8 cellular contexts compared by ENCODE assay signal in genomic region chr6:119442776-119443184, GRCh38.
DNase-seq lines count a peak whose midpoint lies in the region; ATAC-seq and TF ChIP-seq lines count a peak whose summit lies in the region.

No MANE protein-coding gene starts in this region.

- H3K4me3 Mint-ChIP-seq in activated CD4-positive, alpha-beta memory T cell treated with anti-CD3 and anti-CD28 coated beads, Interleukin-2, amount 10 ng/mL, durations not matched to agents 7 days and 5 days = no peak overlapping the region
- no peak overlapping the region for H3K4me3 Mint-ChIP-seq in activated CD4-positive, alpha-beta memory T cell treated with anti-CD3 and anti-CD28 coated beads for 36 hours

- no peak for TF ChIP-seq POLR2A in testis (IDR thresholded peaks at IDR 0.05)

- peaks cover 6% of the 10 kb centered on the region for H3K4me1 ChIP-seq in testis

- peaks cover 39% of the 10 kb centered on the region for H3K4me1 Mint-ChIP-seq in activated CD4-positive, alpha-beta memory T cell treated with anti-CD3 and anti-CD28 coated beads, Interleukin-2, amount 10 ng/mL, durations not matched to agents 7 days and 5 days
- peaks cover 15% of the 10 kb centered on the region for H3K4me1 Mint-ChIP-seq in activated CD4-positive, alpha-beta memory T cell treated with anti-CD3 and anti-CD28 coated beads for 36 hours (ENCODE audit: low read depth)

- no peaks in the 10 kb centered on the region for H3K27me3 Mint-ChIP-seq in activated CD4-positive, alpha-beta memory T cell treated with anti-CD3 and anti-CD28 coated beads, Interleukin-2, amount 10 ng/mL, durations not matched to agents 7 days and 5 days
- H3K27me3 Mint-ChIP-seq in activated CD4-positive, alpha-beta memory T cell treated with anti-CD3 and anti-CD28 coated beads for 36 hours = no peaks in the 10 kb centered on the region

- H3K27me3 ChIP-seq in testis = no peaks in the 10 kb centered on the region

- H3K4me3 ChIP-seq in testis = no peak overlapping the region

- POLR2A ChIA-PET in activated CD4-positive, alpha-beta memory T cell treated with anti-CD3 and anti-CD28 coated beads, Interleukin-2, amount 10 ng/mL, durations not matched to agents 7 days and 5 days (lab: Charles Lee) = no interaction called here
- POLR2A ChIA-PET in activated CD4-positive, alpha-beta memory T cell treated with anti-CD3 and anti-CD28 coated beads for 36 hours (lab: Charles Lee) = no interaction called here

- no peaks in the 10 kb centered on the region for H3K36me3 ChIP-seq in testis (ENCODE audit: low read depth, missing control alignments)

- no peak for TF ChIP-seq CTCF in testis (IDR thresholded peaks at IDR 0.05)

- H3K9me3 Mint-ChIP-seq in activated CD4-positive, alpha-beta memory T cell treated with anti-CD3 and anti-CD28 coated beads, Interleukin-2, amount 10 ng/mL, durations not matched to agents 7 days and 5 days = peaks cover 5% of the 10 kb centered on the region
- H3K9me3 Mint-ChIP-seq in activated CD4-positive, alpha-beta memory T cell treated with anti-CD3 and anti-CD28 coated beads for 36 hours = no peaks in the 10 kb centered on the region

- no peak overlapping the region for H3K27ac ChIP-seq in testis

- H3K9me3 ChIP-seq in testis = no peaks in the 10 kb centered on the region

- peaks cover 11% of the 10 kb centered on the region for H3K36me3 Mint-ChIP-seq in activated CD4-positive, alpha-beta memory T cell treated with anti-CD3 and anti-CD28 coated beads, Interleukin-2, amount 10 ng/mL, durations not matched to agents 7 days and 5 days (ENCODE audit: low read depth)
- H3K36me3 Mint-ChIP-seq in activated CD4-positive, alpha-beta memory T cell treated with anti-CD3 and anti-CD28 coated beads for 36 hours = no peaks in the 10 kb centered on the region

- H3K27ac Mint-ChIP-seq in activated CD4-positive, alpha-beta memory T cell treated with anti-CD3 and anti-CD28 coated beads, Interleukin-2, amount 10 ng/mL, durations not matched to agents 7 days and 5 days = peak overlapping the region; percentile 28
- no peak overlapping the region for H3K27ac Mint-ChIP-seq in activated CD4-positive, alpha-beta memory T cell treated with anti-CD3 and anti-CD28 coated beads for 36 hours

- no peak for DNase-seq in activated CD4-positive, alpha-beta memory T cell treated with anti-CD3 and anti-CD28 coated beads, Interleukin-2, amount 10 ng/mL, durations not matched to agents 7 days and 5 days
- no peak for DNase-seq in activated CD4-positive, alpha-beta memory T cell treated with anti-CD3 and anti-CD28 coated beads for 36 hours
- DNase-seq in SHP77 treated with DMSO at 0.1 percent for 48 hours (lab: John Stamatoyannopoulos, UW) (peak; percentile 50), testis (peak; percentile 28), middle frontal gyrus (ENCODE audit: extremely low spot score, low spot score) (no peak), NCI-H146 treated with DMSO at 0.1 percent for 48 hours (lab: John Stamatoyannopoulos, UW; ENCODE audit: unreplicated experiment) (no peak), amniotic stem cell (lab: John Stamatoyannopoulos, UW) (no peak)

- CTCF ChIA-PET in activated CD4-positive, alpha-beta memory T cell treated with anti-CD3 and anti-CD28 coated beads, Interleukin-2, amount 10 ng/mL, durations not matched to agents 7 days and 5 days (lab: Charles Lee) = no interaction called here
- CTCF ChIA-PET in activated CD4-positive, alpha-beta memory T cell treated with anti-CD3 and anti-CD28 coated beads for 36 hours (lab: Charles Lee) = no interaction called here

- intact Hi-C loops in activated CD4-positive, alpha-beta memory T cell treated with anti-CD3 and anti-CD28 coated beads for 36 hours (cut with micrococcal nuclease) = no loop called here
- intact Hi-C loops in testis (cut with DNase I; ENCODE audit: low total_unique reads) = no loop called here

- peak; percentile 40 for ATAC-seq in HG02938 (IDR thresholded peaks at IDR 0.05; ENCODE audit: unreplicated experiment)

- 46 to 52% methylated on average over 9 of the region's 9 CpGs for WGBS in testis, 2 donors

Comparison
In these comparisons a context has a peak if more than half of its experiments do, and no peak if none do; other contexts are left out.
1. DNase-seq: peak in SHP77 treated with DMSO at 0.1 percent for 48 hours (single experiment) and testis (single experiment); none in activated CD4-positive, alpha-beta memory T cell treated with anti-CD3 and anti-CD28 coated beads, Interleukin-2, amount 10 ng/mL, durations not matched to agents 7 days and 5 days (single experiment), activated CD4-positive, alpha-beta memory T cell treated with anti-CD3 and anti-CD28 coated beads for 36 hours (single experiment), middle frontal gyrus (single experiment), NCI-H146 treated with DMSO at 0.1 percent for 48 hours (single experiment) and amniotic stem cell (single experiment).